In genomic region chr22:16628476-16628875, GRCh38 we compare ENCODE assay signal across 17 cellular contexts. TPM values are rescaled to one million over a fixed set of nuclear protein-coding genes. Genes with fewer than 3 reads are reported as not detected.
"Had no signal": no experiment of that assay in that cellular context is flagged by ENCODE, and none has a peak within 500 bp of the region (broad histone marks: within the 10 kb centered on the region; RNA-seq: fewer than 3 reads in every experiment).

No MANE protein-coding gene starts in this region.

RNA-seq across cellular contexts. Expression of gene CCT8L2, which starts 35.9 kb away (rescaled TPM):
- total RNA-seq: activated B cell treated with CpG ODN at 0.5 μM for 24 hours; activated CD4-positive, alpha-beta memory T cell treated with anti-CD3 and anti-CD28 coated beads for 36 hours; activated CD4-positive, alpha-beta T cell treated with anti-CD3 and anti-CD28 coated beads, Interleukin-2, amount 10 ng/mL, durations not matched to agents 24 days and 14 days; activated CD8-positive, alpha-beta memory T cell treated with anti-CD3 and anti-CD28 coated beads for 36 hours; activated CD8-positive, alpha-beta T cell treated with anti-CD3 and anti-CD28 coated beads for 36 hours; activated naive CD4-positive, alpha-beta T cell treated with anti-CD3 and anti-CD28 coated beads for 36 hours; activated naive CD4-positive, alpha-beta T cell treated with anti-CD3 and anti-CD28 coated beads, Interleukin-2, amount 50 U/mL, for 72 hours; activated naive CD8-positive, alpha-beta T cell treated with anti-CD3 and anti-CD28 coated beads for 36 hours; activated T-cell treated with anti-CD3 and anti-CD28 coated beads, Interleukin-2, amount 50 U/mL, for 72 hours; activated T-helper 1 cell treated with anti-CD3 and anti-CD28 coated beads, Interleukin-12 subunit alpha, Interleukin-12 subunit beta, Interleukin-2, Interleukin-4 antibody, amounts not matched to agents 30 ng/mL and 10 ng/mL and 1 ng/mL, durations not matched to agents 14 hours and 24 hours and 36 hours; activated T-helper 17 cell treated with anti-CD3 and anti-CD28 coated beads, Interleukin-2, amount 50 U/mL, for 72 hours; adrenal gland; aorta; astrocyte; body of pancreas; breast epithelium; cardiac muscle cell had no signal
- polyA plus RNA-seq: adrenal gland, aorta, cardiac muscle cell had no signal
